8 cellular contexts compared by ENCODE assay signal in genomic region chr15:73951044-73951561, GRCh38. TPM values are rescaled to one million over a fixed set of nuclear protein-coding genes. Genes with fewer than 3 reads are reported as not detected.
DNase-seq lines count a peak whose midpoint lies in the region; ATAC-seq and TF ChIP-seq lines count a peak whose summit lies in the region.

No MANE protein-coding gene starts in this region.

- DNase-seq in DMS53 (lab: John Stamatoyannopoulos, UW), result peak; percentile 91
- DNase-seq in HPDE6-E6E7 (ENCODE audit: extremely low spot score), result peak; percentile 78
- DNase-seq in OCI-LY7 (ENCODE audit: low spot score), result peak; percentile 71
- peak; percentile 80 for DNase-seq in activated T-cell treated with anti-CD3 and anti-CD28 coated beads, Interleukin-2, amount 50 U/mL, for 1 hour
- DNase-seq in epidermal melanocyte (ENCODE audit: insufficient read length, low spot score), result peak; percentile 97
- peak; percentile 82 to 86 (median 85) for DNase-seq in mucosa of descending colon
- peak; percentile 50 to 53 for DNase-seq in stimulated activated CD8-positive, alpha-beta memory T cell treated with anti-CD3 and anti-CD28 coated beads, Interleukin-15, amount 100 ng/mL, for 48 hours (ENCODE audit: low read depth in 2 of 2)

- CTCF ChIA-PET in OCI-LY7 (lab: Charles Lee; ENCODE audit: unreplicated experiment), result interaction anchor here (0.5 to 1.1 kb wide), 3 partner anchors 20 to 420 kb away, joined by 3 to 10 read pairs (median 4); no protein-coding TSS in a partner anchor

- no peak overlapping the region for H2AFZ ChIP-seq in OCI-LY7 (ENCODE audit: low read length)

- H3K36me3 ChIP-seq in OCI-LY7 (ENCODE audit: insufficient read depth, low read length) (no peaks in the 10 kb centered on the region), mucosa of descending colon (ENCODE audit: low read depth) (no peaks in the 10 kb centered on the region)

- TF ChIP-seq CTCF in OCI-LY7 (conservative IDR thresholded peaks at IDR 0.05; ENCODE audit: low read length) (peak; percentile 73), mucosa of descending colon (IDR thresholded peaks at IDR 0.05) (peak; percentile 41)

- H3K4me2 ChIP-seq in OCI-LY7 (ENCODE audit: low read length), result no peak overlapping the region

- no peak overlapping the region for H3K4me3 ChIP-seq in OCI-LY7 (ENCODE audit: low read depth, low read length, poor library complexity, severe bottlenecking)
- no peak overlapping the region for H3K4me3 ChIP-seq in mucosa of descending colon

- POLR2A ChIA-PET in OCI-LY7 (lab: Charles Lee), result interaction anchor here (0.5 kb wide), 1 partner anchor 16 kb away, joined by 7 read pairs; no protein-coding TSS in a partner anchor

- ATAC-seq in mucosa of descending colon (peak; percentile 86), GM18868 (IDR thresholded peaks at IDR 0.05; ENCODE audit: unreplicated experiment) (no peak)

- no TSS peak for BruUV-seq in OCI-LY7 (replicated peaks; lab: Mats Ljungman, UMichigan)

- H3K4me1 ChIP-seq in OCI-LY7 (ENCODE audit: insufficient read depth, low read length, poor library complexity, severe bottlenecking) (no peaks in the 10 kb centered on the region), mucosa of descending colon (ENCODE audit: low read depth) (peaks cover 15% of the 10 kb centered on the region)

- H3K9me3 ChIP-seq in OCI-LY7 (ENCODE audit: low read length) (no peaks in the 10 kb centered on the region), mucosa of descending colon (no peaks in the 10 kb centered on the region)

- H4K20me1 ChIP-seq in OCI-LY7 (ENCODE audit: insufficient read depth, low read length), result no peaks in the 10 kb centered on the region

- intact Hi-C loops in OCI-LY7 (cut with micrococcal nuclease; ENCODE audit: unreplicated experiment) (loop anchor here (1.0 kb wide), 1 partner anchor 13 kb away; no protein-coding TSS in a partner anchor), mucosa of descending colon (cut with DNase I, micrococcal nuclease) (no loop called here)

- no peaks in the 10 kb centered on the region for H3K9me2 ChIP-seq in OCI-LY7 (ENCODE audit: insufficient read depth, low read length)

- H3K79me2 ChIP-seq in OCI-LY7 (ENCODE audit: insufficient read depth, low read depth, low read length), result no peaks in the 10 kb centered on the region

- no peak overlapping the region for H3K27ac ChIP-seq in OCI-LY7 (ENCODE audit: low read depth, low read length, poor library complexity, severe bottlenecking)

RNA-seq across cellular contexts. Expression of gene LOXL1, which starts 24.8 kb away (rescaled TPM):
- not detected in 2 replicates for total RNA-seq in OCI-LY7 (2014; rRNA removed; shearing (Covaris generic))
- total RNA-seq in OCI-LY7 (2022), result not detected in 2 replicates
- 1 to 10 TPM in 2 of 3 donors, under 1 TPM in 1; 0.87 to 7.9 (median 5.1) TPM for total RNA-seq in mucosa of descending colon

RNA-seq across cellular contexts. Expression of gene STOML1, which starts 41.0 kb away (rescaled TPM):
- 5.7 and 8.0 TPM in 2 replicates for total RNA-seq in OCI-LY7 (2014; rRNA removed; shearing (Covaris generic))
- total RNA-seq in OCI-LY7 (2022) (8.9 and 10.0 TPM in 2 replicates), mucosa of descending colon (10 to 100 TPM; 11.5 to 13.4 (median 12.4) TPM)

RNA-seq across cellular contexts. Expression of gene PML, which starts 43.4 kb away (rescaled TPM):
- 9.6 and 16.9 TPM in 2 replicates for total RNA-seq in OCI-LY7 (2014; rRNA removed; shearing (Covaris generic))
- total RNA-seq in OCI-LY7 (2022) (26.1 and 28.1 TPM in 2 replicates), mucosa of descending colon (10 to 100 TPM; 27.6 to 52.2 (median 35.6) TPM)
